In genomic region chr3:181564222-181564621, GRCh38 we compare ENCODE assay signal across 1 cellular context.
TF ChIP-seq lines count a peak whose summit lies in the region.

No MANE protein-coding gene starts in this region.

TF ChIP-seq in endothelial cell of umbilical vein, 7 proteins besides CTCF, POLR2A, EP300 and RAD21:
- no peak for TF ChIP-seq EZH2 (IDR thresholded peaks at IDR 0.05; ENCODE audit: borderline replicate concordance, low read depth, low read length, severe bottlenecking)
- TF ChIP-seq FOS (IDR thresholded peaks at IDR 0.05; ENCODE audit: borderline replicate concordance, insufficient read depth, low read length): no peak
- TF ChIP-seq POLR2AphosphoS5 (IDR thresholded peaks at IDR 0.05; ENCODE audit: insufficient read depth, low read depth, low read length): no peak
- TF ChIP-seq MYC (IDR thresholded peaks at IDR 0.05; ENCODE audit: low read depth, low read length): no peak
- TF ChIP-seq GATA2 (IDR thresholded peaks at IDR 0.05; ENCODE audit: insufficient read depth, insufficient read length, low read depth, low read length): no peak
- no peak for TF ChIP-seq MAX (IDR thresholded peaks at IDR 0.05; ENCODE audit: insufficient read depth, insufficient read length)
- TF ChIP-seq JUN (IDR thresholded peaks at IDR 0.05; ENCODE audit: borderline replicate concordance, insufficient read depth, insufficient read length, low read depth): no peak
